1 cellular context compared by ENCODE assay signal in the genomic region with DNA sequence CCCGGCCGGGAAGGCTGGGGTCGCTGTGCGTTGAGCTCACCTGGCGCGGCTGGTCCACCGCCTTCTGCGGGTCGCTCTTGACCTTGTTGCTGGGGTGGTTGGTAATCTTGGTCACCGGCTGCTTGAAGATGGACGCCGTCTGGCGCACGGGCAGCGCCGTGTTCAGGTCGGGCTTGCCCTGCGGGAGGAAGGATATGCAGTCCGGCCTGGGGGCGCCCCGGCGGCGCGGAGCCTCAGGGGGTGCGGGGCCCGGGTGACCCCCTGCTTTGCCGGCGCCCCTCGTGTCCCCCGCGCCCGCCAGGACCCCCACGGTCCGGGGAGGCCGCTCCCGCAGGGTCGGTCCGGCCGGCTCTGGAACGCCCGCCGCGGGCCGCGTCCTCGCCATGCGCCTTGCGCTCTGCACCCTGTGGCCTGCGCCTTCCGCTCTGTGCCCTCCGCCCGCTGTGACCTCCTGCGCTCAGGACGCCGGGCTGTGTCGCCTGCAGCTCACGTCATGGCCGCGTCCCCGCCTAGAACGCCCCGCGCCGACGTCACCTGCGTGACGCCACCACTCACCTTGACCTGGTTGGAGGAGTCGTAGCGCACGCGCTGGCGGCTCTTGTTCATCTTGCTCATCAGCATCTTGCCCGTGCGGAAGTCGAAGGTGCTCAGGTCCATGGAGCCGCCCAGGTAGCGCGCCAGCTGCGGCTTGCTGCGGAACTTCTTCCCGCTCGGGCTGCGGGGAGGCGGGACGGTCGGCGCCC.
TF ChIP-seq lines count a peak whose summit lies in the region.

No MANE protein-coding gene starts in this region.

TF ChIP-seq in K562, 482 proteins besides CTCF, POLR2A, EP300 and RAD21:
- TF ChIP-seq RBM22 (IDR thresholded peaks at IDR 0.05; ENCODE audit: low read depth, low read length, poor library complexity, severe bottlenecking) (peak; percentile 16), NRF1 (conservative IDR thresholded peaks at IDR 0.05 in 1 of 2, IDR thresholded peaks at IDR 0.05 in 1 of 2) (no peak), SNAPC5 (CRISPR knock-in tag; IDR thresholded peaks at IDR 0.05) (no peak), MYC (IDR thresholded peaks at IDR 0.05; ENCODE audit: low read depth, low read length) (no peak), MYC (CRISPR knock-in tag; IDR thresholded peaks at IDR 0.05; ENCODE audit: borderline replicate concordance, low read depth) (no peak), POLR2G (IDR thresholded peaks at IDR 0.05; ENCODE audit: low read depth, low read length) (peak; percentile 61), RBFOX2 (IDR thresholded peaks at IDR 0.05; ENCODE audit: low read depth, low read length) (peak; percentile 37; the same call in 1 of the 2 replicates), TRIM28 (IDR thresholded peaks at IDR 0.05) (no peak), SP2 (IDR thresholded peaks at IDR 0.05; ENCODE audit: extremely low read depth, low read depth, low read length, poor library complexity, severe bottlenecking) (no peak)
- TF ChIP-seq, protein P1, sequence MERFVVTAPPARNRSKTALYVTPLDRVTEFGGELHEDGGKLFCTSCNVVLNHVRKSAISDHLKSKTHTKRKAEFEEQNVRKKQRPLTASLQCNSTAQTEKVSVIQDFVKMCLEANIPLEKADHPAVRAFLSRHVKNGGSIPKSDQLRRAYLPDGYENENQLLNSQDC (CRISPR knock-in tag; IDR thresholded peaks at IDR 0.05): no peak
- TF ChIP-seq, protein P2, sequence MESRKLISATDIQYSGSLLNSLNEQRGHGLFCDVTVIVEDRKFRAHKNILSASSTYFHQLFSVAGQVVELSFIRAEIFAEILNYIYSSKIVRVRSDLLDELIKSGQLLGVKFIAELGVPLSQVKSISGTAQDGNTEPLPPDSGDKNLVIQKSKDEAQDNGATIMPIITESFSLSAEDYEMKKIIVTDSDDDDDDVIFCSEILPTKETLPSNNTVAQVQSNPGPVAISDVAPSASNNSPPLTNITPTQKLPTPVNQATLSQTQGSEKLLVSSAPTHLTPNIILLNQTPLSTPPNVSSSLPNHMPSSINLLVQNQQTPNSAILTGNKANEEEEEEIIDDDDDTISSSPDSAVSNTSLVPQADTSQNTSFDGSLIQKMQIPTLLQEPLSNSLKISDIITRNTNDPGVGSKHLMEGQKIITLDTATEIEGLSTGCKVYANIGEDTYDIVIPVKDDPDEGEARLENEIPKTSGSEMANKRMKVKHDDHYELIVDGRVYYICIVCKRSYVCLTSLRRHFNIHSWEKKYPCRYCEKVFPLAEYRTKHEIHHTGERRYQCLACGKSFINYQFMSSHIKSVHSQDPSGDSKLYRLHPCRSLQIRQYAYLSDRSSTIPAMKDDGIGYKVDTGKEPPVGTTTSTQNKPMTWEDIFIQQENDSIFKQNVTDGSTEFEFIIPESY (CRISPR knock-in tag; IDR thresholded peaks at IDR 0.05): peak; percentile 82; the same call in 1 of the 2 replicates
- TF ChIP-seq, protein P3, sequence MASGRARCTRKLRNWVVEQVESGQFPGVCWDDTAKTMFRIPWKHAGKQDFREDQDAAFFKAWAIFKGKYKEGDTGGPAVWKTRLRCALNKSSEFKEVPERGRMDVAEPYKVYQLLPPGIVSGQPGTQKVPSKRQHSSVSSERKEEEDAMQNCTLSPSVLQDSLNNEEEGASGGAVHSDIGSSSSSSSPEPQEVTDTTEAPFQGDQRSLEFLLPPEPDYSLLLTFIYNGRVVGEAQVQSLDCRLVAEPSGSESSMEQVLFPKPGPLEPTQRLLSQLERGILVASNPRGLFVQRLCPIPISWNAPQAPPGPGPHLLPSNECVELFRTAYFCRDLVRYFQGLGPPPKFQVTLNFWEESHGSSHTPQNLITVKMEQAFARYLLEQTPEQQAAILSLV (tag; IDR thresholded peaks at IDR 0.05): no peak
TF ChIP-seq in K562: peak in this region for 4.
